ENCODE assay signal across 1 cellular context in genomic region chr4:184733654-184734524, GRCh38.
TF ChIP-seq lines count a peak whose summit lies in the region.

CENPU (minus strand) TSS chr4:184734096; CDS start chr4:184734062, 34 bp downstream.

TF ChIP-seq in HepG2, 621 proteins besides CTCF, POLR2A, EP300 and RAD21 (continued from another document and continues in another):
- TF ChIP-seq CEBPG (CRISPR knock-in tag; IDR thresholded peaks at IDR 0.05): peak; percentile 79
- no peak for TF ChIP-seq ZNF20 (CRISPR knock-in tag; IDR thresholded peaks at IDR 0.05)
- peak; percentile 96 for TF ChIP-seq ZNF598 (CRISPR knock-in tag; IDR thresholded peaks at IDR 0.05; ENCODE audit: borderline replicate concordance)
- peak; percentile 99 for TF ChIP-seq ZBTB34 (CRISPR knock-in tag; IDR thresholded peaks at IDR 0.05)
- peak; percentile 94 for TF ChIP-seq KLF15 (CRISPR knock-in tag; IDR thresholded peaks at IDR 0.05; ENCODE audit: borderline replicate concordance)
- TF ChIP-seq ETS1 (CRISPR knock-in tag; IDR thresholded peaks at IDR 0.05): no peak
- peak; percentile 89; the same call in 1 of the 2 replicates for TF ChIP-seq ZC3H13 (CRISPR knock-in tag; IDR thresholded peaks at IDR 0.05)
- TF ChIP-seq REL (CRISPR knock-in tag; conservative IDR thresholded peaks at IDR 0.05): peak; percentile 93
- no peak for TF ChIP-seq EZH2 (conservative IDR thresholded peaks at IDR 0.05; ENCODE audit: low read depth, low read length)
- 0 out of 2 replicates have a peak, but pooled peaks have one; percentile 56 for TF ChIP-seq ZNF512B (CRISPR knock-in tag; IDR thresholded peaks at IDR 0.05; ENCODE audit: borderline replicate concordance)
- TF ChIP-seq NR2F2 (IDR thresholded peaks at IDR 0.05; ENCODE audit: borderline replicate concordance, low read depth): no peak; the same call in 1 of the 2 replicates
- TF ChIP-seq ZNF839 (CRISPR knock-in tag; IDR thresholded peaks at IDR 0.05; ENCODE audit: borderline replicate concordance): no peak
- no peak for TF ChIP-seq ZNF296 (CRISPR knock-in tag; conservative IDR thresholded peaks at IDR 0.05)
- no peak for TF ChIP-seq ZNF329 (CRISPR knock-in tag; IDR thresholded peaks at IDR 0.05; ENCODE audit: low read depth)
- TF ChIP-seq ZNF562 (CRISPR knock-in tag; IDR thresholded peaks at IDR 0.05; ENCODE audit: borderline replicate concordance): peak; percentile 87; the same call in 1 of the 2 replicates
- TF ChIP-seq ONECUT2 (CRISPR knock-in tag; IDR thresholded peaks at IDR 0.05): no peak
- no peak for TF ChIP-seq ZNF652 (CRISPR knock-in tag; IDR thresholded peaks at IDR 0.05; ENCODE audit: borderline replicate concordance, low read depth)
- peak; percentile 93 for TF ChIP-seq ZNF503 (CRISPR knock-in tag; IDR thresholded peaks at IDR 0.05)
- TF ChIP-seq ZNF737 (CRISPR knock-in tag; IDR thresholded peaks at IDR 0.05; ENCODE audit: borderline replicate concordance): no peak
- TF ChIP-seq ZNF713 (CRISPR knock-in tag; IDR thresholded peaks at IDR 0.05): peak; percentile 91; the same call in 1 of the 2 replicates
- TF ChIP-seq SATB2 (CRISPR knock-in tag; IDR thresholded peaks at IDR 0.05): peak; percentile 70; the same call in 1 of the 2 replicates
- TF ChIP-seq GZF1 (CRISPR knock-in tag; IDR thresholded peaks at IDR 0.05): peak; percentile 70; the same call in 1 of the 2 replicates
- TF ChIP-seq ZNF687 (CRISPR knock-in tag; IDR thresholded peaks at IDR 0.05): peak; percentile 93
- peak; percentile 98 for TF ChIP-seq HDAC1 (CRISPR knock-in tag; IDR thresholded peaks at IDR 0.05)
- no peak for TF ChIP-seq LBX2 (CRISPR knock-in tag; IDR thresholded peaks at IDR 0.05; ENCODE audit: borderline replicate concordance)
- peak; percentile 18; the same call in 1 of the 2 replicates for TF ChIP-seq ZNF674 (CRISPR knock-in tag; IDR thresholded peaks at IDR 0.05; ENCODE audit: low read depth)
- peak; percentile 94 for TF ChIP-seq ZNF589 (CRISPR knock-in tag; conservative IDR thresholded peaks at IDR 0.05)
- peak; percentile 97 for TF ChIP-seq SP4 (CRISPR knock-in tag; IDR thresholded peaks at IDR 0.05)
- peak; percentile 65; the same call in 1 of the 2 replicates for TF ChIP-seq RCOR2 (CRISPR knock-in tag; IDR thresholded peaks at IDR 0.05)
- peak; percentile 70 for TF ChIP-seq TBL1XR1 (IDR thresholded peaks at IDR 0.05; ENCODE audit: borderline replicate concordance, low read length, partially characterized antibody)
- TF ChIP-seq TERF1 (CRISPR knock-in tag; IDR thresholded peaks at IDR 0.05): 0 out of 2 replicates have a peak, but pooled peaks have one; percentile 32
- peak; percentile 91 for TF ChIP-seq HOXA3 (CRISPR knock-in tag; IDR thresholded peaks at IDR 0.05)
- TF ChIP-seq ZNF704 (CRISPR knock-in tag; IDR thresholded peaks at IDR 0.05; ENCODE audit: borderline replicate concordance): peak; percentile 91
- no peak for TF ChIP-seq NBN (conservative IDR thresholded peaks at IDR 0.05)
- TF ChIP-seq DPF2 (CRISPR knock-in tag; IDR thresholded peaks at IDR 0.05; ENCODE audit: borderline replicate concordance, low read depth): no peak
- peak; percentile 67; the same call in 1 of the 2 replicates for TF ChIP-seq ZBTB49 (CRISPR knock-in tag; IDR thresholded peaks at IDR 0.05; ENCODE audit: borderline replicate concordance)
- 0 out of 2 replicates have a peak, but pooled peaks have one; percentile 15 for TF ChIP-seq HOXA7 (CRISPR knock-in tag; IDR thresholded peaks at IDR 0.05)
- no peak for TF ChIP-seq PLRG1 (conservative IDR thresholded peaks at IDR 0.05)
- no peak for TF ChIP-seq PHB2 (IDR thresholded peaks at IDR 0.05; ENCODE audit: partially characterized antibody)
- peak; percentile 77; the same call in 1 of the 2 replicates for TF ChIP-seq KLF12 (CRISPR knock-in tag; IDR thresholded peaks at IDR 0.05; ENCODE audit: borderline replicate concordance)
- peak; percentile 52; the same call in 1 of the 2 replicates for TF ChIP-seq ZBTB4 (CRISPR knock-in tag; IDR thresholded peaks at IDR 0.05; ENCODE audit: borderline replicate concordance)
